ENCODE assay signal across 8 cellular contexts in genomic region chr2:120012771-120013568, GRCh38. TPM values are rescaled to one million over a fixed set of nuclear protein-coding genes. Genes with fewer than 3 reads are reported as not detected.
DNase-seq lines count a peak whose midpoint lies in the region; ATAC-seq and TF ChIP-seq lines count a peak whose summit lies in the region.

Gene EPB41L5, plus strand, starts transcription at chr2:120013077. Its CDS starts 6,008 bp downstream, at chr2:120019085.

- H3K27ac ChIP-seq in cingulate gyrus (ENCODE audit: low read depth, low read length): peak within 1 kb of the TSS; percentile 29

- ATAC-seq in GM19025 (IDR thresholded peaks at IDR 0.05; ENCODE audit: low read depth, unreplicated experiment) (peak; percentile 98), HG03280 (IDR thresholded peaks at IDR 0.05; ENCODE audit: unreplicated experiment) (peak; percentile 97), left colon (peak; percentile 96)

- intact Hi-C loops in left colon (cut with DNase I, micrococcal nuclease): no loop called here

- peak; percentile 75 for DNase-seq in AG09319 (ENCODE audit: extremely low read depth, low read depth)
- DNase-seq in NCI-H345 treated with DMSO at 0.1 percent for 48 hours (lab: John Stamatoyannopoulos, UW; ENCODE audit: unreplicated experiment): peak; percentile 89
- DNase-seq in activated CD4-positive, alpha-beta T cell treated with anti-CD3 and anti-CD28 coated beads for 24 hours (ENCODE audit: low read depth in 2 of 2): peak; percentile 65 to 70
- DNase-seq in left colon: peak; percentile 90 to 94
- peak; percentile 61 to 71 for DNase-seq in stimulated activated CD4-positive, alpha-beta T cell treated with anti-CD3 and anti-CD28 coated beads, Interleukin-1b, Interleukin-23, amount 100 ng/mL, for 4 hours (ENCODE audit: low read depth in 2 of 2)

- no peak for TF ChIP-seq CTCF in AG09319 (IDR thresholded peaks at IDR 0.05; ENCODE audit: low read depth, low read length)

RNA-seq across cellular contexts. Expression of gene EPB41L5, which starts in this region (rescaled TPM):
- 10 to 100 TPM; 30.3 to 30.8 TPM for total RNA-seq in left colon

Comparison
In these comparisons a context has a peak if more than half of its experiments do, and no peak if none do; other contexts are left out.
1. Peak in every context shown above with its lines: DNase-seq, ATAC-seq and H3K27ac ChIP-seq.